In the genomic region with DNA sequence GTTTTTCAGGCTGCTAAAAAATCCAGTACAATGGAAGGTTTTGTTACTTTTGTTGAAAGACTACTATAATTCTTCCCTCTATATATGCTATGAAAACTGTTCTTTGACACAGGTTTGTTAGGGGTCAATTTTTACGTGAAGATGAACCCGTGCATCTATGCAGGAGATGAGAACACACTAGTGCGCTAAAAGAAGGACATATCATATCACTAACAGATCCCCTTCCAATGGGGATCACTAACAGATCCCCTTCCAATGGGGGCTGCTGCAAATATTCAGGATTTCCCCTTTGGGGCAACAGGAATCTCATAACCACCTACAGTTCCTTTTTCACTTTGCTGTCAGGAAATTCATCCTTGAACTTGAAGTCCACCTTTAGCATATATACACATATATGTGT, we compare ENCODE assay signal across 22 cellular contexts.
DNase-seq lines count a peak whose midpoint lies in the region; FAIRE-seq and TF ChIP-seq lines count a peak whose summit lies in the region.
"Had no signal": no experiment of that assay in that cellular context is flagged by ENCODE, and none has a peak within 500 bp of the region (broad histone marks: within the 10 kb centered on the region; RNA-seq: fewer than 3 reads in every experiment).

No MANE protein-coding gene starts in this region.

- H4K20me1 ChIP-seq in Karpas-422 (ENCODE audit: insufficient read depth, low read depth, low read length): no peaks in the 10 kb centered on the region
- H4K20me1 ChIP-seq: BLaER1 had no signal

- no peak overlapping the region for H3K9ac ChIP-seq in Karpas-422 (ENCODE audit: low read length)
- H3K9ac ChIP-seq: BLaER1 had no signal

- no peak overlapping the region for H3K4me2 ChIP-seq in Karpas-422 (ENCODE audit: low read depth, low read length, poor library complexity, severe bottlenecking)
- H3K4me2 ChIP-seq: A549, BLaER1 had no signal

- H3K9me3 ChIP-seq in Karpas-422 (ENCODE audit: low read length) (no peaks in the 10 kb centered on the region), BE2C (no peaks in the 10 kb centered on the region)
- H3K9me3 ChIP-seq: A549, BLaER1, Caco-2 had no signal

- peaks cover 73% of the 10 kb centered on the region for H3K4me1 ChIP-seq in Karpas-422 (ENCODE audit: low read length)
- no peaks in the 10 kb centered on the region for H3K4me1 ChIP-seq in BE2C

- H3K27ac ChIP-seq in Karpas-422 (ENCODE audit: low read length): peak overlapping the region; percentile 70
- H3K27ac ChIP-seq: 22Rv1, A549, BLaER1 had no signal

- DNase-seq in COLO829 (ENCODE audit: low spot score) (peak; percentile 18), GM19239 (ENCODE audit: insufficient read length, low spot score) (no peak), Karpas-422 (no peak), BE2C (no peak), HTR-8/SVneo (ENCODE audit: insufficient read length, low spot score) (no peak), medulla oblongata (ENCODE audit: extremely low spot score) (no peak)
- DNase-seq: AML-193; C1 segment of cervical spinal cord; Caco-2; Calu3; CD4-positive, alpha-beta memory T cell; CD4-positive, CD25-positive, alpha-beta regulatory T cell; CD8-positive, alpha-beta memory T cell; DMS79 treated with DMSO at 0.1 percent for 48 hours; GF-D8 had no signal

- H3K4me3 ChIP-seq in Karpas-422 (ENCODE audit: low read length): no peak overlapping the region
- no peak overlapping the region for H3K4me3 ChIP-seq in BE2C (ENCODE audit: low read depth, low read length)
- H3K4me3 ChIP-seq: A549, BLaER1 had no signal

- TF ChIP-seq CTCF in BE2C (IDR thresholded peaks at IDR 0.05; ENCODE audit: low read depth, low read length): no peak

- H2AFZ ChIP-seq in Karpas-422 (ENCODE audit: low read length): no peak overlapping the region

- peak; percentile 4 for FAIRE-seq in GM19239 (lab: Jason Lieb, UNC)
- no peak for FAIRE-seq in HTR-8/SVneo (lab: Jason Lieb, UNC)
- FAIRE-seq: A549, D721Med, G401.6, GM12892, GM18507 had no signal

- H3K36me3 ChIP-seq in Karpas-422 (ENCODE audit: insufficient read depth, low read length) (no peaks in the 10 kb centered on the region), BE2C (no peaks in the 10 kb centered on the region)
- H3K36me3 ChIP-seq: BLaER1 had no signal

- H3K27me3 ChIP-seq in Karpas-422 (ENCODE audit: low read length) (no peaks in the 10 kb centered on the region), BE2C (no peaks in the 10 kb centered on the region)
- H3K27me3 ChIP-seq: BLaER1 had no signal

- H3K9me2 ChIP-seq in Karpas-422 (replicated peaks; ENCODE audit: insufficient read depth, low read length): no peaks in the 10 kb centered on the region

- peaks cover 38% of the 10 kb centered on the region for H3K79me2 ChIP-seq in Karpas-422 (ENCODE audit: low read length)
